18 cellular contexts compared by ENCODE assay signal in the genomic region with DNA sequence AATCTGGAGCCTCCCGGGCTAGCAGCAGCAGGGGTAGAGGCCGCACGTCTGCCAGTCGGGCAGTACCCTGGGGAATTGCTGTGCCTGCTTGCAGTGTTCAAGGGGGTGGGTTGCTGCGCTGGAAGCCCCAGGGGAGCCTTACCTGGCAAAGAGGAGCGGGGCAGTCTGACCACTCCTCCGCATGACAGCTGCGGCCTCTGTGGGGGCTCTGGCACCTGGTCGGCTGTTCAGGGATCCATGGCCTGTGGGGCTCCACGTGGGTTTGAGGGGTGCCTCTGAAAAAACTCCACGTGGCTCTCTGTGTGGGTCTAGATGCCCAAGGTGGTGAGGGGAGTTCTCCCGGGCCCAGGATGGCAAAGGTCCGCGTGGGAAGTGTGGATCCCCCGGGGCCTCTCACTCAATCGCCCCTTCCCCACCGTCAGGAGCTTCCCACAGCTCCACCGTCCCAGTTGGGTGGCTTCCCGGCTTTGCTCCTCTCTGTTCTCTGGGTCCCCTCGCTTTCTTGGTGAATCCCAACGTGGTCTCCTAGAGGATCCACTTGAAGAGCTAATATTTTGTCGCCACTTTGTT.
"Had no signal": no experiment of that assay in that cellular context is flagged by ENCODE, and none has a peak within 500 bp of the region (broad histone marks: within the 10 kb centered on the region; RNA-seq: fewer than 3 reads in every experiment).

No MANE protein-coding gene starts in this region.

- H3K27ac ChIP-seq: epithelial cell of prostate, esophagus muscularis mucosa, gastrocnemius medialis, ovary, suprapubic skin, thyroid gland, uterus had no signal

- H3K4me3 ChIP-seq: esophagus muscularis mucosa, gastrocnemius medialis, mucosa of descending colon, ovary, suprapubic skin, thyroid gland, uterus had no signal

- H3K9me3 ChIP-seq: gastrocnemius medialis, mucosa of descending colon, ovary, suprapubic skin, thyroid gland, uterus had no signal

- H3K36me3 ChIP-seq: esophagus muscularis mucosa, gastrocnemius medialis, ovary, suprapubic skin, thyroid gland, uterus had no signal

- ATAC-seq: effector memory CD8-positive, alpha-beta T cell; gastrocnemius medialis; mucosa of descending colon; naive thymus-derived CD8-positive, alpha-beta T cell; right cardiac atrium had no signal

- FAIRE-seq: colon had no signal

- H3K27me3 ChIP-seq: esophagus muscularis mucosa, gastrocnemius medialis, ovary, suprapubic skin, thyroid gland, uterus had no signal

- DNase-seq: effector memory CD8-positive, alpha-beta T cell; gastrocnemius medialis; glutamatergic neuron; naive thymus-derived CD8-positive, alpha-beta T cell; nucleus accumbens; stimulated activated CD4-positive, alpha-beta T cell treated with anti-CD3 and anti-CD28 coated beads, Interleukin-15, amount 100 ng/mL, for 24 hours; stimulated activated CD4-positive, alpha-beta T cell treated with anti-CD3 and anti-CD28 coated beads, Interleukin-2, amount 100 ng/mL, for 24 hours; stimulated activated CD4-positive, alpha-beta T cell treated with anti-CD3 and anti-CD28 coated beads, Interleukin-4, amount 100 ng/mL, for 4 hours; stimulated activated naive CD4-positive, alpha-beta T cell; thyroid gland; uterus had no signal

- H3K4me1 ChIP-seq: esophagus muscularis mucosa, gastrocnemius medialis, suprapubic skin, thyroid gland, uterus had no signal
